Comparison of ENCODE assay signal across 8 cellular contexts in the genomic region with DNA sequence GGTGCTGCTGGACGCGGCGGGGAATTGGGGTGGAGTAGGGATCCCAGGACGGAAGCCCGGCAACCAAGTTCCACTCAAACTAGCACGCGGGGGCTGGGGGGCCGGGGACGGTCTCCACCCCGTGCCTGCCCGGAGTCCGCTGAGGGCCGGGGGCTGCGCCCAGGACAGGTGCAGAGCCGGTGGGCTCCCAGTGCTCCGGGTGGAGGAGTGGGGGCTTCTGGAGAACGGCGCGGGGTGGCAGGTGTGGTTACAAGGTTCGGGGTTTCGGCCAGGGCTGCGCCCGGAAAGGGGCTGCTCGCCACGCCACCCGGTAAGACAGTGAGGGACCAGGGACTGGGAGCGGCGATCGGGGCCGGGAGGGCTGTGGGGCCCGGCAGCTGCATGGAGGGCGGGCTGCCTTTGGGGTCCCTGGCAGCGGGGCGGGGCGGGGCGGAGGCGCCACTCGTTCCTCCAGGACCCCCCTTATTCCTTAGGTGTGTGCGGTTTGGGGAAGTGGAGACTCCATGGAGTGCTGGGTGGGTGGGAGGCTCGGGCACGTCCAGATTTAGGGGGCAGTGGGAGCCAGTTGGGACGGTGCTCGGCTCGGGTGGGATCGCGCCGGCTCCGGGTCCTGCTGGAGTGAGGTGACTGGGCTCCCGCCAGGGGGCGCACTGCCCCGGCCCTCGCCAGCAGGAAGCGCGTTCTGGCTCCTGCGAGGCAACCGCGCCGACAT. TPM values are rescaled to one million over a fixed set of nuclear protein-coding genes. Genes with fewer than 3 reads are reported as not detected.
DNase-seq lines count a peak whose midpoint lies in the region; ATAC-seq and TF ChIP-seq lines count a peak whose summit lies in the region.

No MANE protein-coding gene starts in this region.

- TF ChIP-seq CTCF in GM06990 (IDR thresholded peaks at IDR 0.05; ENCODE audit: insufficient read depth, low read length, poor library complexity, severe bottlenecking) (peak; percentile 95), lower leg skin (IDR thresholded peaks at IDR 0.05) (peak in 1 of 3 donors; percentile 41)

- peak; percentile 62 for ATAC-seq in HG02678 (IDR thresholded peaks at IDR 0.05; ENCODE audit: unreplicated experiment)
- no peak for ATAC-seq in HG03135 (IDR thresholded peaks at IDR 0.05; ENCODE audit: unreplicated experiment)

- WGBS in lower leg skin, 2 donors, result 0 to 1% methylated on average over 17 to 37 of the region's 58 CpGs

- H3K4me3 ChIP-seq in GM06990 (replicated peaks; ENCODE audit: low read depth, low read length), result peak overlapping the region; percentile 59
- H3K4me3 ChIP-seq in lower leg skin (ENCODE audit: low read depth, poor library complexity, severe bottlenecking), result peak overlapping the region; percentile 37

- H3K27me3 ChIP-seq in GM06990 (replicated peaks; ENCODE audit: control insufficient read depth, insufficient read depth, low read length), result no peaks in the 10 kb centered on the region; the same call in 1 of the 2 replicates

- intact Hi-C loops in lower leg skin (cut with DNase I; ENCODE audit: low total_unique reads), result loop anchor here (10.0 kb wide), 1 partner anchor 167 kb away; no protein-coding TSS in a partner anchor

- no peaks in the 10 kb centered on the region for H3K36me3 ChIP-seq in GM06990 (ENCODE audit: control insufficient read depth, insufficient read depth, low read length)

- TF ChIP-seq POLR2A in lower leg skin (IDR thresholded peaks at IDR 0.05), result no peak

- peak; percentile 76 for DNase-seq in GM06990 (ENCODE audit: extremely low read depth, insufficient read length)
- DNase-seq in NCI-H2227 (lab: John Stamatoyannopoulos, UW; ENCODE audit: unreplicated experiment), result peak; percentile 85
- peak; percentile 63 to 70 for DNase-seq in activated CD4-positive, alpha-beta T cell treated with anti-CD3 and anti-CD28 coated beads, Interleukin-2, amount 50 U/mL, for 24 hours (ENCODE audit: low read depth in 1 of 2, low spot score in 1 of 2)
- peak; percentile 91 for DNase-seq in dermis blood vessel endothelial cell
- peak; percentile 68 to 95 for DNase-seq in lower leg skin (ENCODE audit: low spot score in 2 of 2)
- DNase-seq in stimulated activated CD4-positive, alpha-beta T cell treated with anti-CD3 and anti-CD28 coated beads, Interleukin-4, amount 100 ng/mL, for 1 hour, result peak; percentile 82

RNA-seq across cellular contexts. Expression of a gene that starts 0.8 kb away (rescaled TPM):
- total RNA-seq in dermis blood vessel endothelial cell (48.3 and 74.5 TPM in 2 replicates), lower leg skin (1 to 10 TPM in 2 of 4 donors, under 1 TPM in 2; 0.95 to 4.5 (median 2.3) TPM)
